9 cellular contexts compared by ENCODE assay signal in genomic region chr3:4981160-4981687, GRCh38. TPM values are rescaled to one million over a fixed set of nuclear protein-coding genes. Genes with fewer than 3 reads are reported as not detected.
A peak's percentile ranks its signal among the peaks of the same experiment; 100 is the strongest.
DNase-seq lines count a peak whose midpoint lies in the region; ATAC-seq and TF ChIP-seq lines count a peak whose summit lies in the region.
"Had no signal": no experiment of that assay in that cellular context is flagged by ENCODE, and none has a peak within 500 bp of the region (broad histone marks: within the 10 kb centered on the region; RNA-seq: fewer than 3 reads in every experiment).

No MANE protein-coding gene starts in this region.

- TF ChIP-seq CTCF in left ventricle myocardium inferior (IDR thresholded peaks at IDR 0.05; ENCODE audit: borderline replicate concordance) (no peak), uterus (IDR thresholded peaks at IDR 0.05) (no peak)

- H3K4me1 Mint-ChIP-seq in memory B cell, result peaks cover 48% of the 10 kb centered on the region

- H3K4me1 ChIP-seq in left ventricle myocardium inferior (peaks cover 79% of the 10 kb centered on the region), uterus (peaks cover 0 to 18% of the 10 kb centered on the region in 2 donors)

- H3K9me3 ChIP-seq in left ventricle myocardium inferior (replicated peaks) (no peaks in the 10 kb centered on the region), uterus (no peaks in the 10 kb centered on the region)

- H3K4me3 Mint-ChIP-seq in memory B cell, result peak overlapping the region; percentile 88

- no peak for TF ChIP-seq POLR2A in uterus (IDR thresholded peaks at IDR 0.05)

- H3K27ac ChIP-seq in left ventricle myocardium inferior (replicated peaks), result peak overlapping the region; percentile 100
- H3K27ac ChIP-seq in uterus, result peak overlapping the region; percentile 96 to 99

- H3K27me3 ChIP-seq in left ventricle myocardium inferior (ENCODE audit: low read depth), result no peaks in the 10 kb centered on the region
- no peaks in the 10 kb centered on the region for H3K27me3 ChIP-seq in uterus

- intact Hi-C loops in left ventricle myocardium inferior (cut with micrococcal nuclease), result loop anchor here (5.0 to 10.0 kb wide), 2 partner anchors 154 to 266 kb away; no protein-coding TSS in a partner anchor
- intact Hi-C loops in cardiac septum (cut with DNase I), result no loop called here
- intact Hi-C loops in uterus (cut with DNase I; ENCODE audit: low total_unique reads), result no loop called here

- ATAC-seq in memory B cell (ENCODE audit: low read depth) (no peak), HG03469 (IDR thresholded peaks at IDR 0.05; ENCODE audit: unreplicated experiment) (no peak)
- ATAC-seq: sciatic nerve had no signal

- peak overlapping the region; percentile 95 for H3K27ac Mint-ChIP-seq in memory B cell

- H3K4me3 ChIP-seq in left ventricle myocardium inferior (peak overlapping the region; percentile 98), uterus (peak overlapping the region; percentile 72 to 92)

- no peaks in the 10 kb centered on the region for H3K9me3 Mint-ChIP-seq in memory B cell

- no peaks in the 10 kb centered on the region for H3K27me3 Mint-ChIP-seq in memory B cell

- H3K36me3 ChIP-seq in left ventricle myocardium inferior, result peaks cover 23% of the 10 kb centered on the region
- no peaks in the 10 kb centered on the region for H3K36me3 ChIP-seq in uterus

- DNase-seq in left ventricle myocardium inferior, result no peak
- no peak for DNase-seq in cardiac septum (ENCODE audit: low spot score)
- peak; percentile 40 for DNase-seq in astrocyte of the hippocampus (ENCODE audit: low read depth, low spot score)
- no peak for DNase-seq in memory B cell (ENCODE audit: low spot score in 2 of 2)
- DNase-seq in uterus, result no peak
- DNase-seq in NK-92 treated with Interleukin-12 subunit alpha and Interleukin-12 subunit beta, amount 100 ng/mL, for 24 hours (lab: John Stamatoyannopoulos, UW), result no peak
- DNase-seq in NCI-H2227 (lab: John Stamatoyannopoulos, UW; ENCODE audit: unreplicated experiment), result no peak

- peaks cover 15% of the 10 kb centered on the region for H3K36me3 Mint-ChIP-seq in memory B cell

RNA-seq across cellular contexts. Expression of gene BHLHE40, which starts 2.0 kb away (rescaled TPM):
- total RNA-seq in left ventricle myocardium inferior (33.9 TPM), cardiac septum (71.5 TPM), uterus (10 to 100 TPM; 11.4 to 84.2 (median 28.1) TPM)
